31 cellular contexts compared by ENCODE assay signal in the genomic region with DNA sequence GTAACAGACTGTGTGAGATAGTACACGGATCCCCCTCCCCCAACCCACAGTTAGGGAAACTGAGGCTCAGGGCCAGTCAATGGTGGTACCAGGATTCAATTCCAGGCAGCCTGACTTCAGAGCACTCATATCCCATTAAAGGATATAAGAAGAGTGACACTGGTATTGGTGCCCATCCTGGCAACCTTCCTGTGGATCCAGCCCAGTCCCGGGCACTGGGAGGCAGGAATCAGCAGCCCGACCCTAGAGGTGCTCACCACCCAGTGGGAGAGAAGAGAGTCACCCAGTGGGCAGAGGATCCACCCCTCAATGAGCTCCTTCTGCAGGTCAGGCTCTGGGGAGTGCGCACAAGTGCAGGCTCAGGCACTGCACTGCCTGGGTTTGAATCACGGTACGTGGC. TPM values are rescaled to one million over a fixed set of nuclear protein-coding genes. Genes with fewer than 3 reads are reported as not detected.
"Had no signal": no experiment of that assay in that cellular context is flagged by ENCODE, and none has a peak within 500 bp of the region (broad histone marks: within the 10 kb centered on the region; RNA-seq: fewer than 3 reads in every experiment).

No MANE protein-coding gene starts in this region.

- H3K27ac ChIP-seq: colonic mucosa, epithelial cell of prostate, esophagus squamous epithelium, WERI-Rb-1 had no signal

- H3K4me1 ChIP-seq: colonic mucosa, esophagus squamous epithelium had no signal

- H3K36me3 ChIP-seq: colonic mucosa, esophagus squamous epithelium, WERI-Rb-1 had no signal

- H3K27me3 ChIP-seq: colonic mucosa had no signal

- H3K4me1 Mint-ChIP-seq: activated B cell treated with CpG ODN at 0.5 μM for 24 hours, T-helper 17 cell had no signal

- H3K4me3 ChIP-seq: colonic mucosa, esophagus squamous epithelium had no signal

- H3K9me3 Mint-ChIP-seq: activated T-cell treated with anti-CD3 and anti-CD28 coated beads, Interleukin-2, amount 50 U/mL, for 4 hours; activated T-helper 2 cell treated with anti-CD3 and anti-CD28 coated beads, Interferon-gamma antibody, Interleukin-2, Interleukin-4, amounts not matched to agents 10 μg/mL and 5 μg/mL and 100 μg/mL, durations not matched to agents 14 hours and 24 hours and 36 hours; T-helper 2 cell treated with Interferon-gamma antibody and Interleukin-4, amounts not matched to agents 5 μg/mL and 100 μg/mL, for 36 hours had no signal

- H3K4me3 Mint-ChIP-seq: activated B cell treated with CpG ODN at 0.5 μM for 24 hours; activated CD8-positive, alpha-beta T cell treated with anti-CD3 and anti-CD28 coated beads for 36 hours; activated naive CD8-positive, alpha-beta T cell; activated T-cell treated with anti-CD3 and anti-CD28 coated beads, Interleukin-2, amount 50 U/mL, for 4 hours; T-helper 17 cell; T-helper 2 cell treated with Interferon-gamma antibody and Interleukin-4, amounts not matched to agents 5 μg/mL and 100 μg/mL, for 36 hours had no signal

- DNase-seq: activated B cell treated with CpG ODN at 0.5 μM for 24 hours; activated CD4-positive, alpha-beta T cell treated with anti-CD3 and anti-CD28 coated beads for 48 hours; activated CD4-positive, alpha-beta T cell treated with anti-CD3 and anti-CD28 coated beads, Interleukin-2, amount 50 U/mL, for 1 hour; activated CD4-positive, alpha-beta T cell treated with anti-CD3 and anti-CD28 coated beads, Interleukin-2, amount 50 U/mL, for 48 hours; activated CD8-positive, alpha-beta memory T cell treated with anti-CD3 and anti-CD28 coated beads for 24 hours; activated CD8-positive, alpha-beta T cell treated with anti-CD3 and anti-CD28 coated beads for 36 hours; activated gamma-delta T cell treated with Interleukin-2 at 50 U/mL for 16 hours; activated naive CD4-positive, alpha-beta T cell treated with anti-CD3 and anti-CD28 coated beads, Interleukin-2, amount 50 U/mL, for 16 hours; activated naive CD4-positive, alpha-beta T cell treated with Interleukin-2 at 50 U/mL for 16 hours; activated T-cell treated with anti-CD3 and anti-CD28 coated beads, Interleukin-2, amount 50 U/mL, for 4 hours; amniotic stem cell; anterior cingulate cortex; central memory CD4-positive, alpha-beta T cell; cerebellar nuclear complex; colonic mucosa; effector CD8-positive, alpha-beta T cell; esophagus squamous epithelium; T-helper 1 cell; T-helper 17 cell; T1000; WERI-Rb-1 had no signal

- H3K27ac Mint-ChIP-seq: activated B cell treated with CpG ODN at 0.5 μM for 24 hours; activated CD8-positive, alpha-beta T cell treated with anti-CD3 and anti-CD28 coated beads for 36 hours; activated naive CD8-positive, alpha-beta T cell; activated T-helper 2 cell treated with anti-CD3 and anti-CD28 coated beads, Interferon-gamma antibody, Interleukin-2, Interleukin-4, amounts not matched to agents 10 μg/mL and 5 μg/mL and 100 μg/mL, durations not matched to agents 14 hours and 24 hours and 36 hours; T-helper 17 cell; T-helper 2 cell treated with Interferon-gamma antibody and Interleukin-4, amounts not matched to agents 5 μg/mL and 100 μg/mL, for 36 hours had no signal

- H3K9me3 ChIP-seq: colonic mucosa had no signal

- ATAC-seq: activated CD4-positive, CD25-positive, alpha-beta regulatory T cell treated with anti-CD3 and anti-CD28 coated beads, Interleukin-2, amount 50 U/mL, for 24 hours; activated CD8-positive, alpha-beta T cell treated with anti-CD3 and anti-CD28 coated beads for 36 hours; activated T-cell treated with anti-CD3 and anti-CD28 coated beads, Interleukin-2, amount 50 U/mL, for 4 hours; T-helper 17 cell had no signal

RNA-seq across cellular contexts. Expression of gene KIF12, which starts 26.5 kb away (rescaled TPM):
- total RNA-seq: activated B cell treated with CpG ODN at 0.5 μM for 24 hours; activated CD8-positive, alpha-beta T cell treated with anti-CD3 and anti-CD28 coated beads for 36 hours; activated T-helper 2 cell treated with anti-CD3 and anti-CD28 coated beads, Interferon-gamma antibody, Interleukin-2, Interleukin-4, amounts not matched to agents 10 μg/mL and 5 μg/mL and 100 μg/mL, durations not matched to agents 14 hours and 24 hours and 36 hours; dermis microvascular lymphatic vessel endothelial cell; fibroblast of lung; fibroblast of villous mesenchyme; T-helper 17 cell had no signal
- polyA plus RNA-seq: fibroblast of lung had no signal

RNA-seq across cellular contexts. Expression of gene AMBP, which starts 47.5 kb away (rescaled TPM):
- total RNA-seq: activated B cell treated with CpG ODN at 0.5 μM for 24 hours; activated CD8-positive, alpha-beta T cell treated with anti-CD3 and anti-CD28 coated beads for 36 hours; activated T-helper 2 cell treated with anti-CD3 and anti-CD28 coated beads, Interferon-gamma antibody, Interleukin-2, Interleukin-4, amounts not matched to agents 10 μg/mL and 5 μg/mL and 100 μg/mL, durations not matched to agents 14 hours and 24 hours and 36 hours; astrocyte; dermis microvascular lymphatic vessel endothelial cell; endothelial cell of umbilical vein; fibroblast of villous mesenchyme; T-helper 17 cell had no signal
- polyA plus RNA-seq: endothelial cell of umbilical vein had no signal
